Comparison of ENCODE assay signal across 36 cellular contexts in the genomic region with DNA sequence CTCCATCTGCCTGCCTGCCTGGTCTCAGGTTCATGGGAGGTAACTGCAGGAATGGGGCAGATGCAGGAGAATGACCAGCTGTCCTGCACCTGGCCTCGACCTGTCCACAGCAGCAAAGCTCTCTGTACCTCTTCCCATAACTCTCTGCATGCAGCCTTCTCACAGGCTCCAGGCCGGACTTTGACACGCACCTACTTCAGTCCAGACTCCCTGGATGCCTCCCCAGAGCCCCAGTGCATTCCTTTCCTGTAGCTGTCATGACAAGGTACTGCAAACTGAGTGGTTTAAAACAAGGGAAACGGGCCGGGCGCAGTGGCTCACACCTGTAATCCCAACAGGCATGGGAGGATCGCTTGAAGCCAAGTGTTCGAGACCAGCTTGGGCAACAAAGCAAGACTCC. TPM values are rescaled to one million over a fixed set of nuclear protein-coding genes. Genes with fewer than 3 reads are reported as not detected.
"Had no signal": no experiment of that assay in that cellular context is flagged by ENCODE, and none has a peak within 500 bp of the region (broad histone marks: within the 10 kb centered on the region; RNA-seq: fewer than 3 reads in every experiment).

No MANE protein-coding gene starts in this region.

- H3K27me3 ChIP-seq: foreskin keratinocyte, neural progenitor cell, ovary, uterus had no signal

- ATAC-seq: foreskin keratinocyte; gastroesophageal sphincter; heart right ventricle; left lung; naive thymus-derived CD4-positive, alpha-beta T cell; psoas muscle; right cardiac atrium; stimulated activated naive CD8-positive, alpha-beta T cell treated with anti-CD3 and anti-CD28 coated beads, Interleukin-15, amount 100 ng/mL, for 72 hours; upper lobe of right lung had no signal

- H3K4me1 ChIP-seq: esophagus muscularis mucosa, foreskin keratinocyte, gastroesophageal sphincter, heart right ventricle, left lung, neural progenitor cell, psoas muscle, suprapubic skin, transverse colon, upper lobe of right lung, uterus had no signal

- H3K9ac ChIP-seq: neural progenitor cell had no signal

- H3K4me2 ChIP-seq: neural progenitor cell had no signal

- H3K9me3 Mint-ChIP-seq: naive thymus-derived CD4-positive, alpha-beta T cell; nephron; neural progenitor cell; stimulated activated naive CD8-positive, alpha-beta T cell treated with anti-CD3 and anti-CD28 coated beads, Interleukin-15, amount 100 ng/mL, for 72 hours had no signal

- H3K4me1 Mint-ChIP-seq: nephron had no signal

- DNase-seq: dermis blood vessel endothelial cell; effector memory CD4-positive, alpha-beta T cell; foreskin keratinocyte; heart right ventricle; hypothalamus; kidney; mesendoderm; midbrain; naive thymus-derived CD4-positive, alpha-beta T cell; nucleus accumbens; ovary; psoas muscle; right cardiac atrium; stimulated activated CD4-positive, alpha-beta T cell treated with anti-CD3 and anti-CD28 coated beads, Interleukin-15, amount 100 ng/mL, for 24 hours; stimulated activated CD4-positive, alpha-beta T cell treated with anti-CD3 and anti-CD28 coated beads, Interleukin-4, amount 100 ng/mL, for 1 hour; stimulated activated CD8-positive, alpha-beta memory T cell treated with anti-CD3 and anti-CD28 coated beads, Interleukin-4, amount 100 ng/mL, for 48 hours; stimulated activated naive CD4-positive, alpha-beta T cell; stimulated activated naive CD8-positive, alpha-beta T cell treated with anti-CD3 and anti-CD28 coated beads, Interleukin-15, amount 100 ng/mL, for 72 hours; transverse colon; upper lobe of right lung; uterus had no signal

- H3K27ac Mint-ChIP-seq: nephron; neural progenitor cell; stimulated activated naive CD8-positive, alpha-beta T cell treated with anti-CD3 and anti-CD28 coated beads, Interleukin-15, amount 100 ng/mL, for 72 hours had no signal

- FAIRE-seq: endothelial cell of umbilical vein, kidney had no signal

- H3K36me3 Mint-ChIP-seq: neural progenitor cell had no signal

- H3K4me3 Mint-ChIP-seq: naive thymus-derived CD4-positive, alpha-beta T cell; nephron; neural progenitor cell; stimulated activated naive CD8-positive, alpha-beta T cell treated with anti-CD3 and anti-CD28 coated beads, Interleukin-15, amount 100 ng/mL, for 72 hours had no signal

- H3K9me3 ChIP-seq: esophagus muscularis mucosa, gastroesophageal sphincter, heart right ventricle, left lung, ovary, psoas muscle, suprapubic skin, transverse colon, upper lobe of right lung, uterus had no signal

- H3K4me3 ChIP-seq: coronary artery, esophagus muscularis mucosa, gastroesophageal sphincter, heart right ventricle, left lung, neural progenitor cell, ovary, psoas muscle, skin epidermis, suprapubic skin, transverse colon, upper lobe of right lung, uterus had no signal

- H3K36me3 ChIP-seq: esophagus muscularis mucosa, gastroesophageal sphincter, heart right ventricle, left lung, neural progenitor cell, ovary, suprapubic skin, transverse colon, upper lobe of right lung, uterus had no signal

- H3K27ac ChIP-seq: coronary artery, esophagus muscularis mucosa, foreskin keratinocyte, gastroesophageal sphincter, heart right ventricle, left lung, neural progenitor cell, ovary, psoas muscle, skin epidermis, suprapubic skin, transverse colon, upper lobe of right lung, uterus had no signal

- H2AFZ ChIP-seq: neural progenitor cell had no signal

RNA-seq across cellular contexts. Expression of a gene that starts 3.3 kb away (rescaled TPM):
- total RNA-seq: dermis blood vessel endothelial cell; endothelial cell of umbilical vein; epithelial cell of proximal tubule; esophagus muscularis mucosa; fibroblast of lung; foreskin keratinocyte; gastroesophageal sphincter; heart right ventricle; kidney; left lung; lower leg skin; lung microvascular endothelial cell; mucosa of gallbladder; naive thymus-derived CD4-positive, alpha-beta T cell; ovary; psoas muscle; renal cortical epithelial cell; right cardiac atrium; suprapubic skin; transverse colon; upper lobe of right lung; uterus had no signal

RNA-seq across cellular contexts. Expression of a gene that starts 47.2 kb away (rescaled TPM):
- total RNA-seq: dermis blood vessel endothelial cell; endothelial cell of umbilical vein; esophagus muscularis mucosa; fibroblast of lung; naive thymus-derived CD4-positive, alpha-beta T cell; psoas muscle; right cardiac atrium; uterus had no signal
